8 cellular contexts compared by ENCODE assay signal in genomic region chr4:25312496-25313193, GRCh38. TPM values are rescaled to one million over a fixed set of nuclear protein-coding genes. Genes with fewer than 3 reads are reported as not detected.
DNase-seq lines count a peak whose midpoint lies in the region; ATAC-seq and TF ChIP-seq lines count a peak whose summit lies in the region.

ZCCHC4 (plus strand) TSS chr4:25312774; CDS start chr4:25312810, 36 bp downstream.

- H3K9me3 ChIP-seq in heart right ventricle = no peaks in the 10 kb centered on the region

- peak within 1 kb of the TSS in 9 of 10 donors; percentile 32 to 87 (median 69) for H3K27ac ChIP-seq in heart right ventricle

- H3K27me3 ChIP-seq in heart right ventricle = no peaks in the 10 kb centered on the region

- H3K9me3 Mint-ChIP-seq in activated naive CD8-positive, alpha-beta T cell treated with anti-CD3 and anti-CD28 coated beads, Interleukin-2, amount 50 U/mL, for 24 hours = no peaks in the 10 kb centered on the region
- no peaks in the 10 kb centered on the region for H3K9me3 Mint-ChIP-seq in progenitor cell of endocrine pancreas (ENCODE audit: low read depth)

- H3K27me3 Mint-ChIP-seq in activated naive CD8-positive, alpha-beta T cell treated with anti-CD3 and anti-CD28 coated beads, Interleukin-2, amount 50 U/mL, for 24 hours = peaks cover 7% of the 10 kb centered on the region
- H3K27me3 Mint-ChIP-seq in progenitor cell of endocrine pancreas = no peaks in the 10 kb centered on the region

- H3K4me3 ChIP-seq in GM12875 (ENCODE audit: low read depth, low read length) (peak within 1 kb of the TSS; percentile 87), heart right ventricle (peak within 1 kb of the TSS; percentile 64 to 93 (median 75))

- peaks cover 0 to 35% (median 8%) of the 10 kb centered on the region in 9 donors for H3K36me3 ChIP-seq in heart right ventricle

- peaks cover 10% of the 10 kb centered on the region for H3K36me3 Mint-ChIP-seq in activated naive CD8-positive, alpha-beta T cell treated with anti-CD3 and anti-CD28 coated beads, Interleukin-2, amount 50 U/mL, for 24 hours (ENCODE audit: low read depth)
- peaks cover 2% of the 10 kb centered on the region for H3K36me3 Mint-ChIP-seq in progenitor cell of endocrine pancreas (ENCODE audit: insufficient read depth)

- ATAC-seq in HG02798 (IDR thresholded peaks at IDR 0.05; ENCODE audit: poor library complexity, unreplicated experiment) (peak; percentile 90), heart right ventricle (peak; percentile 96 to 99 (median 99))
- peak; percentile 93 for ATAC-seq in activated naive CD8-positive, alpha-beta T cell treated with anti-CD3 and anti-CD28 coated beads, Interleukin-2, amount 50 U/mL, for 24 hours

- TF ChIP-seq CTCF in GM12875 (IDR thresholded peaks at IDR 0.05; ENCODE audit: borderline replicate concordance, insufficient read depth, low read depth, low read length) (peak; percentile 99), heart right ventricle (IDR thresholded peaks at IDR 0.05) (peak in 8 of 9 donors; percentile 96 to 100 (median 99)), progenitor cell of endocrine pancreas (IDR thresholded peaks at IDR 0.05; ENCODE audit: unreplicated experiment) (peak; percentile 100)

- intact Hi-C loops in heart right ventricle (cut with DNase I) = loop anchor here in 8 of 10 donors (2.0 to 10.0 kb wide), 7 partner anchors 52 to 150 kb away; partner anchors contain the start of genes SEPSECS (in 4 of the 8) and PI4K2B (in 2 of the 8)

- H3K4me1 ChIP-seq in heart right ventricle = peaks cover 2 to 26% (median 8%) of the 10 kb centered on the region in 9 donors

- DNase-seq in NCI-H1417 treated with DMSO at 0.1 percent for 48 hours (lab: John Stamatoyannopoulos, UW) (peak; percentile 60), SW480 (ENCODE audit: low spot score) (peak; percentile 80), heart right ventricle (peak; percentile 90), progenitor cell of endocrine pancreas (ENCODE audit: low spot score, unreplicated experiment) (peak; percentile 85), ureter (ENCODE audit: low spot score) (peak; percentile 93)
- peak; percentile 86 for DNase-seq in activated naive CD8-positive, alpha-beta T cell treated with anti-CD3 and anti-CD28 coated beads, Interleukin-2, amount 50 U/mL, for 24 hours

- WGBS in heart right ventricle, 2 donors = 1% methylated on average over 40 of the region's 40 CpGs

- peak within 1 kb of the TSS; percentile 97 for H3K4me3 Mint-ChIP-seq in activated naive CD8-positive, alpha-beta T cell treated with anti-CD3 and anti-CD28 coated beads, Interleukin-2, amount 50 U/mL, for 24 hours
- H3K4me3 Mint-ChIP-seq in progenitor cell of endocrine pancreas (ENCODE audit: low read depth) = peak within 1 kb of the TSS; percentile 99

- peaks cover 31% of the 10 kb centered on the region for H3K4me1 Mint-ChIP-seq in activated naive CD8-positive, alpha-beta T cell treated with anti-CD3 and anti-CD28 coated beads, Interleukin-2, amount 50 U/mL, for 24 hours
- peaks cover 8% of the 10 kb centered on the region for H3K4me1 Mint-ChIP-seq in progenitor cell of endocrine pancreas (ENCODE audit: low read depth)

- H3K27ac Mint-ChIP-seq in activated naive CD8-positive, alpha-beta T cell treated with anti-CD3 and anti-CD28 coated beads, Interleukin-2, amount 50 U/mL, for 24 hours = peak within 1 kb of the TSS; percentile 95
- H3K27ac Mint-ChIP-seq in progenitor cell of endocrine pancreas = peak within 1 kb of the TSS; percentile 100

RNA-seq across cellular contexts. Expression of gene ZCCHC4, which starts in this region (rescaled TPM):
- total RNA-seq in heart right ventricle (1 to 10 TPM; 6.8 to 9.6 (median 7.5) TPM), progenitor cell of endocrine pancreas (12.1 and 12.7 TPM in 2 replicates), ureter (14.2 TPM)
- polyA plus RNA-seq in heart right ventricle = 10 to 100 TPM in 1 of 2 donors, 1 to 10 TPM in 1; 3.8 to 10.9 TPM

Comparison
In these comparisons a context has a peak if more than half of its experiments do, and no peak if none do; other contexts are left out.
1. Peak in every context shown above with its lines: DNase-seq, ATAC-seq, H3K4me3 ChIP-seq and H3K27ac ChIP-seq.